Comparison of ENCODE assay signal across 32 cellular contexts in genomic region chr4:184655889-184656869, GRCh38. TPM values are rescaled to one million over a fixed set of nuclear protein-coding genes. Genes with fewer than 3 reads are reported as not detected.
DNase-seq lines count a peak whose midpoint lies in the region; ATAC-seq, FAIRE-seq and TF ChIP-seq lines count a peak whose summit lies in the region.
"Had no signal": no experiment of that assay in that cellular context is flagged by ENCODE, and none has a peak within 500 bp of the region (broad histone marks: within the 10 kb centered on the region; RNA-seq: fewer than 3 reads in every experiment).

No MANE protein-coding gene starts in this region.

- no peak overlapping the region for H2AFZ ChIP-seq in GM12878 (ENCODE audit: control insufficient read depth, low read depth, low read length)
- H2AFZ ChIP-seq: hepatocyte had no signal

- no peak for TF ChIP-seq POLR2A in GM12878 (IDR thresholded peaks at IDR 0.05; ENCODE audit: low read depth, low read length)

- ATAC-seq in heart right ventricle (peak; percentile 69 to 98 (median 90)), GM12878 (peak; percentile 59), thoracic aorta (ENCODE audit: insufficient number of reproducible peaks, low FRiP score, low read depth) (peak; percentile 64)
- no peak for ATAC-seq in stimulated activated effector memory CD8-positive, alpha-beta T cell treated with anti-CD3 and anti-CD28 coated beads, Interleukin-12 subunit alpha, Interleukin-12 subunit beta, amount 100 ng/mL, for 72 hours
- ATAC-seq: activated T-helper 17 cell treated with anti-CD3 and anti-CD28 coated beads, Interleukin-2, amount 50 U/mL, for 72 hours; left lung; natural killer cell treated with Interleukin-12 subunit alpha and Interleukin-12 subunit beta and Interleukin-15 and Interleukin-18, amount 100 ng/mL, for 72 hours; stimulated activated memory B cell treated with anti-CD40 and anti-IgM and Interleukin-4, amounts not matched to agents 10 μg/mL and 1 μg/mL and 100 μg/mL, for 72 hours; WTC11 had no signal

- no peak overlapping the region for H3K4me3 ChIP-seq in heart right ventricle
- no peak overlapping the region for H3K4me3 ChIP-seq in right atrium auricular region
- no peak overlapping the region for H3K4me3 ChIP-seq in GM12878
- H3K4me3 ChIP-seq in thoracic aorta: no peak overlapping the region
- no peak overlapping the region for H3K4me3 ChIP-seq in kidney (ENCODE audit: low read length in 2 of 2)
- H3K4me3 ChIP-seq: HAP-1, hepatocyte, left lung, skin epidermis, suprapubic skin, uterus had no signal

- DNase-seq in heart right ventricle: peak in 1 of 2 donors; percentile 62
- DNase-seq in right atrium auricular region (ENCODE audit: low spot score): no peak
- no peak for DNase-seq in GM12878 (ENCODE audit: low read depth, low spot score)
- DNase-seq in myocyte (ENCODE audit: low read depth): peak; percentile 76
- DNase-seq in thoracic aorta (ENCODE audit: low spot score): no peak
- DNase-seq in activated CD4-positive, alpha-beta T cell treated with anti-CD3 and anti-CD28 coated beads, Interleukin-2, amount 50 U/mL, for 4 hours: no peak
- no peak for DNase-seq in stimulated activated effector memory CD8-positive, alpha-beta T cell treated with anti-CD3 and anti-CD28 coated beads, Interleukin-12 subunit alpha, Interleukin-12 subunit beta, amount 100 ng/mL, for 72 hours (ENCODE audit: low spot score in 2 of 2)
- DNase-seq in kidney: no peak
- DNase-seq: activated CD8-positive, alpha-beta memory T cell treated with anti-CD3 and anti-CD28 coated beads, Interleukin-2, amount 50 U/mL, for 4 hours; AML-193; cerebellar nuclear complex; DMS79; immature natural killer cell; left lung; midbrain; NCI-H1105 treated with DMSO at 0.1 percent for 48 hours; NCI-H2029 treated with DMSO at 0.1 percent for 48 hours; NCI-H82; stimulated activated CD4-positive, alpha-beta T cell treated with anti-CD3 and anti-CD28 coated beads, Interleukin-2, amount 100 ng/mL, for 24 hours; T-helper 9 cell; uterus had no signal

- H4K20me1 ChIP-seq in GM12878 (ENCODE audit: control insufficient read depth, insufficient read depth): no peaks in the 10 kb centered on the region

- H3K4me1 ChIP-seq in heart right ventricle (peaks cover 0 to 22% (median 4%) of the 10 kb centered on the region in 9 donors), right atrium auricular region (peaks cover 0 to 7% of the 10 kb centered on the region in 2 donors), GM12878 (ENCODE audit: control insufficient read depth, insufficient read depth, low read length) (peaks cover 7% of the 10 kb centered on the region; the same call in 1 of the 2 replicates), thoracic aorta (ENCODE audit: control insufficient read depth in 1 of 2, low read depth in 2 of 2) (peaks cover 4 to 5% of the 10 kb centered on the region in 2 donors), kidney (ENCODE audit: control insufficient read depth in 1 of 2, insufficient read depth in 1 of 2, low read depth in 1 of 2, low read length in 2 of 2) (no peaks in the 10 kb centered on the region)
- H3K4me1 ChIP-seq: suprapubic skin, uterus had no signal

- CTCF ChIA-PET in GM12878 (lab: Yijun Ruan, JAX): no interaction called here

- in situ Hi-C loops in GM12878 (cut with MboI): loop anchor here (10.0 kb wide), 1 partner anchor 61 kb away; no protein-coding TSS in a partner anchor

- POLR2A ChIA-PET in GM12878 (lab: Charles Lee): no interaction called here

- WGBS in heart right ventricle, 2 donors: 69 to 77% methylated on average over 8 of the region's 8 CpGs
- 84% methylated on average over 8 of the region's 8 CpGs for WGBS in GM12878 (ENCODE audit: insufficient coverage, insufficient replicate concordance, low lambda C conversion rate, missing lambda C conversion rate)

- FAIRE-seq in GM12878 (lab: Jason Lieb, UNC): no peak
- no peak for FAIRE-seq in kidney (lab: Jason Lieb, UNC)
- FAIRE-seq: A204.1, endothelial cell of umbilical vein had no signal

- H3K27me3 ChIP-seq in heart right ventricle: no peaks in the 10 kb centered on the region
- H3K27me3 ChIP-seq in right atrium auricular region: no peaks in the 10 kb centered on the region
- no peaks in the 10 kb centered on the region for H3K27me3 ChIP-seq in GM12878 (replicated peaks in 1 of 2; ENCODE audit: control insufficient read depth in 2 of 2, insufficient read depth in 2 of 2, low read length in 1 of 2)
- no peaks in the 10 kb centered on the region for H3K27me3 ChIP-seq in thoracic aorta (replicated peaks; ENCODE audit: insufficient read depth)
- H3K27me3 ChIP-seq: hepatocyte, left lung, suprapubic skin, uterus had no signal

- intact Hi-C loops in heart right ventricle (cut with DNase I): no loop called here
- intact Hi-C loops in GM12878 (cut with micrococcal nuclease; ENCODE audit: unreplicated experiment): no loop called here
- intact Hi-C loops in kidney (cut with DNase I): no loop called here

- no peak overlapping the region for H3K4me3 Mint-ChIP-seq in stimulated activated effector memory CD8-positive, alpha-beta T cell treated with anti-CD3 and anti-CD28 coated beads, Interleukin-12 subunit alpha, Interleukin-12 subunit beta, amount 100 ng/mL, for 72 hours
- H3K4me3 Mint-ChIP-seq: activated naive CD8-positive, alpha-beta T cell; activated T-helper 17 cell treated with anti-CD3 and anti-CD28 coated beads, Interleukin-2, amount 50 U/mL, for 72 hours; immature natural killer cell; natural killer cell treated with Interleukin-12 subunit alpha and Interleukin-12 subunit beta and Interleukin-15 and Interleukin-18, amount 100 ng/mL, for 72 hours; stimulated activated memory B cell treated with anti-CD40 and anti-IgM and Interleukin-4, amounts not matched to agents 10 μg/mL and 1 μg/mL and 100 μg/mL, for 72 hours; WTC11 had no signal

- H3K9me3 ChIP-seq in heart right ventricle (no peaks in the 10 kb centered on the region), right atrium auricular region (no peaks in the 10 kb centered on the region), GM12878 (replicated peaks; ENCODE audit: control insufficient read depth, insufficient read depth, low read length) (no peaks in the 10 kb centered on the region), thoracic aorta (no peaks in the 10 kb centered on the region), kidney (ENCODE audit: control insufficient read depth in 1 of 2, low read length in 2 of 2) (no peaks in the 10 kb centered on the region)
- H3K9me3 ChIP-seq: HAP-1, left lung, suprapubic skin, uterus had no signal

- H3K27ac Mint-ChIP-seq in stimulated activated effector memory CD8-positive, alpha-beta T cell treated with anti-CD3 and anti-CD28 coated beads, Interleukin-12 subunit alpha, Interleukin-12 subunit beta, amount 100 ng/mL, for 72 hours: no peak overlapping the region
- H3K27ac Mint-ChIP-seq: activated naive CD8-positive, alpha-beta T cell; activated T-helper 17 cell treated with anti-CD3 and anti-CD28 coated beads, Interleukin-2, amount 50 U/mL, for 72 hours; stimulated activated memory B cell treated with anti-CD40 and anti-IgM and Interleukin-4, amounts not matched to agents 10 μg/mL and 1 μg/mL and 100 μg/mL, for 72 hours; WTC11 had no signal

- H3K9me3 Mint-ChIP-seq in stimulated activated effector memory CD8-positive, alpha-beta T cell treated with anti-CD3 and anti-CD28 coated beads, Interleukin-12 subunit alpha, Interleukin-12 subunit beta, amount 100 ng/mL, for 72 hours: no peaks in the 10 kb centered on the region
- H3K9me3 Mint-ChIP-seq: activated T-helper 17 cell treated with anti-CD3 and anti-CD28 coated beads, Interleukin-2, amount 50 U/mL, for 72 hours; immature natural killer cell; natural killer cell treated with Interleukin-12 subunit alpha and Interleukin-12 subunit beta and Interleukin-15 and Interleukin-18, amount 100 ng/mL, for 72 hours; stimulated activated memory B cell treated with anti-CD40 and anti-IgM and Interleukin-4, amounts not matched to agents 10 μg/mL and 1 μg/mL and 100 μg/mL, for 72 hours; WTC11 had no signal

- H3K36me3 Mint-ChIP-seq in stimulated activated effector memory CD8-positive, alpha-beta T cell treated with anti-CD3 and anti-CD28 coated beads, Interleukin-12 subunit alpha, Interleukin-12 subunit beta, amount 100 ng/mL, for 72 hours: peaks cover 38% of the 10 kb centered on the region
- H3K36me3 Mint-ChIP-seq: natural killer cell treated with Interleukin-12 subunit alpha and Interleukin-12 subunit beta and Interleukin-15 and Interleukin-18, amount 100 ng/mL, for 72 hours had no signal

- no peak for TF ChIP-seq RAD21 in GM12878 (IDR thresholded peaks at IDR 0.05; ENCODE audit: insufficient read depth, low read depth, low read length)

- RAD21 ChIA-PET in GM12878 (lab: Charles Lee; ENCODE audit: unreplicated experiment): no interaction called here

- no peak for TF ChIP-seq EP300 in GM12878 (IDR thresholded peaks at IDR 0.05; ENCODE audit: borderline replicate concordance in 1 of 2, control insufficient read depth in 1 of 2, low read depth in 2 of 2, low read length in 2 of 2)

- no peak for TF ChIP-seq CTCF in heart right ventricle (IDR thresholded peaks at IDR 0.05)
- no peak for TF ChIP-seq CTCF in right atrium auricular region (IDR thresholded peaks at IDR 0.05)
- no peak for TF ChIP-seq CTCF in GM12878 (IDR thresholded peaks at IDR 0.05 in 2 of 3, conservative IDR thresholded peaks at IDR 0.05 in 1 of 3; ENCODE audit: control insufficient read depth in 2 of 3, extremely low read depth in 1 of 3, insufficient read depth in 1 of 3, low read depth in 3 of 3, low read length in 3 of 3)
- TF ChIP-seq CTCF in thoracic aorta (IDR thresholded peaks at IDR 0.05): no peak
- no peak for TF ChIP-seq CTCF in kidney (IDR thresholded peaks at IDR 0.05; ENCODE audit: borderline replicate concordance, extremely low read depth, insufficient read depth)

- H3K36me3 ChIP-seq in heart right ventricle (peaks cover 0 to 58% (median 10%) of the 10 kb centered on the region in 9 donors), right atrium auricular region (peaks cover 23% of the 10 kb centered on the region), GM12878 (ENCODE audit: control insufficient read depth in 2 of 2, insufficient read depth in 2 of 2, low read length in 1 of 2) (no peaks in the 10 kb centered on the region), thoracic aorta (no peaks in the 10 kb centered on the region), kidney (ENCODE audit: control insufficient read depth in 1 of 2, insufficient read depth in 2 of 2, low read length in 2 of 2) (peaks cover 2 to 4% of the 10 kb centered on the region in 2 donors)
- H3K36me3 ChIP-seq: uterus had no signal

- BruUV-seq in GM12878 (replicated peaks; lab: Mats Ljungman, UMichigan): no TSS peak

- H3K4me2 ChIP-seq in GM12878 (ENCODE audit: control insufficient read depth, insufficient read depth): peak overlapping the region; percentile 11; the same call in 1 of the 2 replicates
- H3K4me2 ChIP-seq: hepatocyte had no signal

- SMC1A ChIA-PET in GM12878 (lab: Charles Lee; ENCODE audit: uncharacterized antibody, unreplicated experiment): no interaction called here

- peaks cover 2% of the 10 kb centered on the region; the same call in 1 of the 2 replicates for H3K79me2 ChIP-seq in GM12878 (ENCODE audit: control insufficient read depth, insufficient read depth, low read length)

- peaks cover 14% of the 10 kb centered on the region for H3K4me1 Mint-ChIP-seq in stimulated activated effector memory CD8-positive, alpha-beta T cell treated with anti-CD3 and anti-CD28 coated beads, Interleukin-12 subunit alpha, Interleukin-12 subunit beta, amount 100 ng/mL, for 72 hours

- H3K9ac ChIP-seq in GM12878 (ENCODE audit: control insufficient read depth, insufficient read depth, low read length) (no peak overlapping the region), kidney (ENCODE audit: low read length in 2 of 2) (no peak overlapping the region)

- H3K27ac ChIP-seq in heart right ventricle: peak overlapping the region in 8 of 10 donors; percentile 27 to 81 (median 60)
- H3K27ac ChIP-seq in right atrium auricular region: no peak overlapping the region
- H3K27ac ChIP-seq in GM12878 (ENCODE audit: control insufficient read depth, insufficient read depth): no peak overlapping the region
- H3K27ac ChIP-seq in thoracic aorta: peak overlapping the region; percentile 40 to 68
- H3K27ac ChIP-seq in kidney (ENCODE audit: low read depth in 2 of 2, low read length in 2 of 2): no peak overlapping the region
- H3K27ac ChIP-seq: hepatocyte, left lung, skin epidermis, suprapubic skin, uterus had no signal

RNA-seq across cellular contexts. Expression of gene PRIMPOL, which starts 6.6 kb away (rescaled TPM):
- total RNA-seq in heart right ventricle: 10 to 100 TPM in 6 of 10 donors, 1 to 10 TPM in 4; 7.2 to 13.7 (median 10.8) TPM
- 10 to 100 TPM in 1 of 2 donors, 1 to 10 TPM in 1; 7.2 to 85.2 TPM for polyA plus RNA-seq in heart right ventricle
- total RNA-seq in right atrium auricular region: 10 to 100 TPM in 1 of 2 donors, 1 to 10 TPM in 1; 7.1 to 15.2 TPM
- total RNA-seq in GM12878 (2013; cell fraction: nucleolus; rRNA removed): 36.9 and 37.3 TPM in 2 replicates
- 10.8 and 16.4 TPM in 2 replicates for total RNA-seq in GM12878 (2014; rRNA removed)
- total RNA-seq in GM12878 (2014; rRNA removed; fragmentation: Illumina TruSeq; extraction: Trizol): 16.6 and 17.3 TPM in 2 replicates
- 12.8 and 12.9 TPM in 2 replicates for total RNA-seq in GM12878 (2021)
- 4.6 TPM for polyA plus RNA-seq in GM12878 (2011; ENCODE audit: low read depth)
- 23.7 and 40.1 TPM in 2 replicates for polyA plus RNA-seq in GM12878 (2011; rRNA removed)
- 7.6 and 8.0 TPM in 2 replicates for polyA plus RNA-seq in GM12878 (2011; cell fraction: cytosol; rRNA removed)
- polyA plus RNA-seq in GM12878 (2011; cell fraction: nucleus; rRNA removed): 14.7 and 18.9 TPM in 2 replicates
- polyA plus RNA-seq in GM12878 (2012): 9.9 and 11.1 TPM in 2 replicates
- polyA plus RNA-seq in GM12878 (2014; fragmentation: Illumina TruSeq; extraction: Trizol): 11.4 and 12.9 TPM in 2 replicates
- 10 to 100 TPM; 10.6 to 11.5 TPM for polyA plus RNA-seq in GM12878 (2014; fragmentation: Nextera tagmentation; extraction: Ambion mirVana)
- polyA plus RNA-seq in GM12878 (2014; rRNA removed): 13.6 and 15.1 TPM in 2 replicates
- 10 to 100 TPM; 22.7 to 22.9 TPM for polyA plus RNA-seq in GM12878 (2016; fragmentation: Nextera tagmentation; extraction: Ambion mirVana)
- polyA minus RNA-seq in GM12878 (2011; rRNA and poly(A)+ RNA removed): 3.0 and 3.9 TPM in 2 replicates
- polyA minus RNA-seq in GM12878 (2011; cell fraction: cytosol; rRNA and poly(A)+ RNA removed): 2.8 and 6.4 TPM in 2 replicates
- 4.5 and 4.6 TPM in 2 replicates for polyA minus RNA-seq in GM12878 (2011; cell fraction: nucleus; rRNA and poly(A)+ RNA removed)
- 17.6 and 22.5 TPM in 2 replicates for total RNA-seq in myocyte
- polyA plus RNA-seq in myocyte (2012): 7.6 TPM
- total RNA-seq in thoracic aorta: 10 to 100 TPM; 23.6 to 35.7 TPM
- total RNA-seq in kidney: 13.1 TPM
- polyA plus RNA-seq in kidney (ENCODE audit: insufficient read depth, low read depth, low replicate concordance): 10.9 TPM

RNA-seq across cellular contexts. Expression of gene CASP3, which starts 6.9 kb away (rescaled TPM):
- total RNA-seq in heart right ventricle: 10 to 100 TPM in 8 of 10 donors, 1 to 10 TPM in 2; 7.9 to 24.8 (median 13.5) TPM
- 10 to 100 TPM in 1 of 2 donors, 1 to 10 TPM in 1; 9.1 to 15.5 TPM for polyA plus RNA-seq in heart right ventricle
- 10 to 100 TPM; 10.3 to 12.1 TPM for total RNA-seq in right atrium auricular region
- total RNA-seq in GM12878 (2013; cell fraction: nucleolus; rRNA removed): 20.2 and 24.3 TPM in 2 replicates
- 62.4 and 78.7 TPM in 2 replicates for total RNA-seq in GM12878 (2014; rRNA removed)
- 79.8 TPM in 2 replicates for total RNA-seq in GM12878 (2014; rRNA removed; fragmentation: Illumina TruSeq; extraction: Trizol)
- total RNA-seq in GM12878 (2021): 64.7 and 68.4 TPM in 2 replicates
- polyA plus RNA-seq in GM12878 (2011; ENCODE audit: low read depth): 32.1 TPM
- 83.2 and 128 TPM in 2 replicates for polyA plus RNA-seq in GM12878 (2011; rRNA removed)
- polyA plus RNA-seq in GM12878 (2011; cell fraction: cytosol; rRNA removed): 24.7 and 28.4 TPM in 2 replicates
- 23.4 and 27.3 TPM in 2 replicates for polyA plus RNA-seq in GM12878 (2011; cell fraction: nucleus; rRNA removed)
- polyA plus RNA-seq in GM12878 (2012): 39.0 and 43.5 TPM in 2 replicates
- 82.8 and 96.8 TPM in 2 replicates for polyA plus RNA-seq in GM12878 (2014; fragmentation: Illumina TruSeq; extraction: Trizol)
- 10 to 100 TPM; 50.0 to 59.0 TPM for polyA plus RNA-seq in GM12878 (2014; fragmentation: Nextera tagmentation; extraction: Ambion mirVana)
- 58.8 and 69.0 TPM in 2 replicates for polyA plus RNA-seq in GM12878 (2014; rRNA removed)
- polyA plus RNA-seq in GM12878 (2016; fragmentation: Nextera tagmentation; extraction: Ambion mirVana): 100 to 1,000 TPM; 193 to 194 TPM
- 20.9 and 26.8 TPM in 2 replicates for polyA minus RNA-seq in GM12878 (2011; rRNA and poly(A)+ RNA removed)
- 12.2 and 14.6 TPM in 2 replicates for polyA minus RNA-seq in GM12878 (2011; cell fraction: cytosol; rRNA and poly(A)+ RNA removed)
- polyA minus RNA-seq in GM12878 (2011; cell fraction: nucleus; rRNA and poly(A)+ RNA removed): 6.6 and 7.8 TPM in 2 replicates
- total RNA-seq in myocyte: 106 and 122 TPM in 2 replicates
- polyA plus RNA-seq in myocyte (2012): 39.5 TPM
- total RNA-seq in thoracic aorta: 10 to 100 TPM; 11.4 to 17.5 TPM
- total RNA-seq in kidney: 22.4 TPM
- 7.3 TPM for polyA plus RNA-seq in kidney (ENCODE audit: insufficient read depth, low read depth, low replicate concordance)

Comparison
In these comparisons a context has a peak if more than half of its experiments do, and no peak if none do; other contexts are left out.
1. H3K27ac ChIP-seq: peak in heart right ventricle (8 of 10) and thoracic aorta (2 of 2); none in right atrium auricular region (0 of 2), GM12878 (single experiment) and kidney (0 of 2).